In the genomic region with DNA sequence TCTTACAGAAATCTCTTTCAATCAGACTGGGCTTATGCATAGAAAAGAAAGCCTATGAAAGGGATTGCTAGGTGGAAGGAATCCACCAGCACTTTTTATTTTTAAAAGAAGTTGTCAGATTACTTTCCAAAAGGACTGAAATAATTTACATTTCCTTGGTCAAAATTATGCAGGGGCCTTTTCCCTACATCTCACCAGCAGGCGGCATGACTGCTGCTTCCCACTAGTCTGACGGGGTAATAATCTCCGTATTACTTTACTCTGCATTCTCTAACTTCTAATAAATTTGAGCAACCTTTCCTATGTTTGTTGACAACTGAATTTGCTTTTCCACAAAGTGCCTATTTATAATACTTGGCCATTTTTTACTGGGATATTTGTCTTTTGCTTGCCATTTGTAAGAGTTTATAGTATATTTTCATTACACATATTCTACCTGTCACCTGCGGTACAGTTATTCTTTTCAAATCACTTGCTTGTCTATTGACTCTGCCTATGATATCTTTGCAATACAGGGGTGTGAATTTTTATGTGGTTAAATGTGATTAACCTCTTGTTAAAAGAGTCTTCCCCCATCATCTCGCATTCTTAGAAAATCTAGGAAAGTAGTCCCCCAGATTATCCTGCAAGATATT, we compare ENCODE assay signal across 9 cellular contexts.
DNase-seq lines count a peak whose midpoint lies in the region; ATAC-seq, FAIRE-seq and TF ChIP-seq lines count a peak whose summit lies in the region.
"Had no signal": no experiment of that assay in that cellular context is flagged by ENCODE, and none has a peak within 500 bp of the region (broad histone marks: within the 10 kb centered on the region; RNA-seq: fewer than 3 reads in every experiment).

No MANE protein-coding gene starts in this region.

- peak; percentile 19 for DNase-seq in stimulated activated naive CD8-positive, alpha-beta T cell treated with anti-CD3 and anti-CD28 coated beads, Interleukin-15, Interleukin-2, amounts not matched to agents 100 U/mL and 50 U/mL, for 24 hours
- DNase-seq in stimulated activated naive CD8-positive, alpha-beta T cell treated with anti-CD3 and anti-CD28 coated beads, Interleukin-15, amount 100 ng/mL, for 72 hours = no peak
- peak; percentile 42 for DNase-seq in fibroblast of peridontal ligament (ENCODE audit: extremely low read depth)
- DNase-seq in urothelium cell line (ENCODE audit: low spot score) = peak; percentile 33
- DNase-seq in ecto neural progenitor cell (ENCODE audit: low spot score) = no peak

- H3K27ac ChIP-seq in OCI-LY3 (ENCODE audit: low read length) = no peak overlapping the region

- H3K4me3 ChIP-seq in OCI-LY3 (ENCODE audit: low read length) = no peak overlapping the region

- H3K9me3 Mint-ChIP-seq in stimulated activated naive CD8-positive, alpha-beta T cell treated with anti-CD3 and anti-CD28 coated beads, Interleukin-15, amount 100 ng/mL, for 72 hours = no peaks in the 10 kb centered on the region
- H3K9me3 Mint-ChIP-seq: activated T-helper 17 cell treated with anti-CD3 and anti-CD28 coated beads, Interleukin-2, amount 50 U/mL, for 72 hours had no signal

- no peaks in the 10 kb centered on the region for H3K27me3 Mint-ChIP-seq in stimulated activated naive CD8-positive, alpha-beta T cell treated with anti-CD3 and anti-CD28 coated beads, Interleukin-15, amount 100 ng/mL, for 72 hours

- no peak overlapping the region for H2AFZ ChIP-seq in OCI-LY3 (ENCODE audit: low read depth, low read length)

- H3K27me3 ChIP-seq in OCI-LY3 (ENCODE audit: low read depth, low read length) = peaks cover 7% of the 10 kb centered on the region; the same call in 1 of the 2 replicates

- ATAC-seq in stimulated activated naive CD8-positive, alpha-beta T cell treated with anti-CD3 and anti-CD28 coated beads, Interleukin-15, Interleukin-2, amounts not matched to agents 100 U/mL and 50 U/mL, for 24 hours = no peak
- no peak for ATAC-seq in stimulated activated naive CD8-positive, alpha-beta T cell treated with anti-CD3 and anti-CD28 coated beads, Interleukin-15, amount 100 ng/mL, for 72 hours
- ATAC-seq in GM19023 (IDR thresholded peaks at IDR 0.05; ENCODE audit: unreplicated experiment) = no peak
- no peak for ATAC-seq in GM21360 (IDR thresholded peaks at IDR 0.05; ENCODE audit: unreplicated experiment)
- ATAC-seq: activated T-helper 17 cell treated with anti-CD3 and anti-CD28 coated beads, Interleukin-2, amount 50 U/mL, for 72 hours had no signal

- no peaks in the 10 kb centered on the region for H4K20me1 ChIP-seq in OCI-LY3 (ENCODE audit: insufficient read depth, low read length)

- TF ChIP-seq CTCF in OCI-LY3 (IDR thresholded peaks at IDR 0.05; ENCODE audit: low read depth, low read length) = peak; percentile 80

- no peaks in the 10 kb centered on the region for H3K79me2 ChIP-seq in OCI-LY3 (ENCODE audit: low read length)

- no peak for FAIRE-seq in urothelium cell line (lab: Jason Lieb, UNC)

- no peak overlapping the region for H3K9ac ChIP-seq in OCI-LY3 (ENCODE audit: low read length)

- H3K36me3 ChIP-seq in OCI-LY3 (replicated peaks; ENCODE audit: low read depth, low read length) = no peaks in the 10 kb centered on the region

- H3K4me3 Mint-ChIP-seq in stimulated activated naive CD8-positive, alpha-beta T cell treated with anti-CD3 and anti-CD28 coated beads, Interleukin-15, amount 100 ng/mL, for 72 hours = no peak overlapping the region
- H3K4me3 Mint-ChIP-seq: activated T-helper 17 cell treated with anti-CD3 and anti-CD28 coated beads, Interleukin-2, amount 50 U/mL, for 72 hours had no signal

- no peaks in the 10 kb centered on the region for H3K4me1 ChIP-seq in OCI-LY3 (ENCODE audit: low read length)

- no peaks in the 10 kb centered on the region for H3K9me3 ChIP-seq in OCI-LY3 (ENCODE audit: insufficient read depth, low read length)

- H3K27ac Mint-ChIP-seq in stimulated activated naive CD8-positive, alpha-beta T cell treated with anti-CD3 and anti-CD28 coated beads, Interleukin-15, amount 100 ng/mL, for 72 hours = no peak overlapping the region
- H3K27ac Mint-ChIP-seq: activated T-helper 17 cell treated with anti-CD3 and anti-CD28 coated beads, Interleukin-2, amount 50 U/mL, for 72 hours had no signal

- H3K4me1 Mint-ChIP-seq in stimulated activated naive CD8-positive, alpha-beta T cell treated with anti-CD3 and anti-CD28 coated beads, Interleukin-15, amount 100 ng/mL, for 72 hours = no peaks in the 10 kb centered on the region

- no peak overlapping the region for H3K4me2 ChIP-seq in OCI-LY3 (ENCODE audit: low read length)

Comparison
In these comparisons a context has a peak if more than half of its experiments do, and no peak if none do; other contexts are left out.
1. DNase-seq: peak in stimulated activated naive CD8-positive, alpha-beta T cell treated with anti-CD3 and anti-CD28 coated beads, Interleukin-15, Interleukin-2, amounts not matched to agents 100 U/mL and 50 U/mL, for 24 hours (single experiment), fibroblast of peridontal ligament (single experiment) and urothelium cell line (single experiment); none in stimulated activated naive CD8-positive, alpha-beta T cell treated with anti-CD3 and anti-CD28 coated beads, Interleukin-15, amount 100 ng/mL, for 72 hours (0 of 2) and ecto neural progenitor cell (single experiment).